In genomic region chr15:79909556-79910335, GRCh38 we compare ENCODE assay signal across 8 cellular contexts. TPM values are rescaled to one million over a fixed set of nuclear protein-coding genes. Genes with fewer than 3 reads are reported as not detected.
DNase-seq lines count a peak whose midpoint lies in the region; ATAC-seq, FAIRE-seq and TF ChIP-seq lines count a peak whose summit lies in the region.
"Not testable (repeated sequence)": the region's sequence is repeated elsewhere in the genome, so short reads cannot be mapped to it uniquely, and the experiment has no call there.

No MANE protein-coding gene starts in this region.

- DNase-seq in A549 (ENCODE audit: low read depth in 1 of 2, low spot score in 1 of 2): not testable (repeated sequence)
- DNase-seq in NAMALWA (ENCODE audit: low spot score): peak; percentile 87
- peak; percentile 38 to 63 for DNase-seq in memory B cell (ENCODE audit: low spot score in 2 of 2)

- POLR2A ChIA-PET in A549 (lab: Yijun Ruan, JAX): interaction anchor here (2.2 kb wide), 1 partner anchor 14 kb away, joined by 14 read pairs; no protein-coding TSS in a partner anchor

- peak overlapping the region; percentile 73 for H3K27ac Mint-ChIP-seq in memory B cell

- peak overlapping the region; percentile 65 for H3K4me3 Mint-ChIP-seq in memory B cell

- H3K27me3 Mint-ChIP-seq in memory B cell: not testable (repeated sequence)

- WGBS in A549 (ENCODE audit: missing lambda C conversion rate): 92% methylated on average over 4 of the region's 4 CpGs

- H3K4me1 Mint-ChIP-seq in memory B cell: not testable (repeated sequence)

- not testable (repeated sequence) for H3K79me2 ChIP-seq in SU-DHL-6 (ENCODE audit: insufficient read depth, low read length)

- not testable (repeated sequence) for TF ChIP-seq CTCF in A549 (IDR thresholded peaks at IDR 0.05); SU-DHL-6 (IDR thresholded peaks at IDR 0.05; ENCODE audit: insufficient read depth, low read length, poor library complexity, severe bottlenecking)

- CTCF ChIA-PET in A549 (lab: Yijun Ruan, JAX): interaction anchor here (0.8 to 2.2 kb wide), 4 partner anchors 14 to 263 kb away, joined by 3 to 6 read pairs (median 4); no protein-coding TSS in a partner anchor

- peaks cover 37% of the 10 kb centered on the region for H3K36me3 ChIP-seq in SU-DHL-6 (ENCODE audit: low read length)

- H3K36me3 Mint-ChIP-seq in memory B cell: peaks cover 16% of the 10 kb centered on the region

- not testable (repeated sequence) for TF ChIP-seq POLR2A in A549 (IDR thresholded peaks at IDR 0.05; ENCODE audit: low read length)

- H3K9me3 ChIP-seq in A549: peaks cover 13% of the 10 kb centered on the region
- peaks cover 20% of the 10 kb centered on the region; the same call in 1 of the 2 replicates for H3K9me3 ChIP-seq in SU-DHL-6 (ENCODE audit: insufficient read depth, low read length)

- not testable (repeated sequence) for H2AFZ ChIP-seq in SU-DHL-6 (ENCODE audit: low read depth, low read length, severe bottlenecking)

- not testable (repeated sequence) for H3K27me3 ChIP-seq in SU-DHL-6 (ENCODE audit: low read length)

- H3K4me3 ChIP-seq in A549; SU-DHL-6 (ENCODE audit: insufficient read depth, low read length, poor library complexity, severe bottlenecking): not testable (repeated sequence)

- H3K9ac ChIP-seq in SU-DHL-6 (ENCODE audit: low read length): not testable (repeated sequence)

- not testable (repeated sequence) for H3K4me2 ChIP-seq in A549
- peak overlapping the region; percentile 14 for H3K4me2 ChIP-seq in SU-DHL-6 (ENCODE audit: low read depth, low read length, poor library complexity, severe bottlenecking)

- not testable (repeated sequence) for H3K27ac ChIP-seq in A549
- H3K27ac ChIP-seq in SU-DHL-6 (ENCODE audit: low read depth, low read length): peak overlapping the region; percentile 13

- H3F3A ChIP-seq in SU-DHL-6 (ENCODE audit: insufficient read depth): peaks cover 13% of the 10 kb centered on the region; the same call in 1 of the 2 replicates

- H4K20me1 ChIP-seq in SU-DHL-6 (ENCODE audit: low read depth, low read length): not testable (repeated sequence)

- TF ChIP-seq RAD21 in A549 (conservative IDR thresholded peaks at IDR 0.05 in 1 of 2, IDR thresholded peaks at IDR 0.05 in 1 of 2): not testable (repeated sequence)

- FAIRE-seq in A549 (lab: Jason Lieb, UNC): peak; percentile 43

- TF ChIP-seq EP300 in A549 (IDR thresholded peaks at IDR 0.05): not testable (repeated sequence)

- not testable (repeated sequence) for H3K9me3 Mint-ChIP-seq in memory B cell

- ATAC-seq in A549: not testable (repeated sequence)
- ATAC-seq in GM18861 (IDR thresholded peaks at IDR 0.05; ENCODE audit: unreplicated experiment) (peak; percentile 75), GM21390 (IDR thresholded peaks at IDR 0.05; ENCODE audit: unreplicated experiment) (peak; percentile 67), HG02884 (IDR thresholded peaks at IDR 0.05; ENCODE audit: unreplicated experiment) (peak; percentile 42), HG03432 (IDR thresholded peaks at IDR 0.05; ENCODE audit: unreplicated experiment) (peak; percentile 60), memory B cell (ENCODE audit: low read depth) (peak; percentile 98)

- H3K4me1 ChIP-seq in A549: not testable (repeated sequence)

- H3K9me2 ChIP-seq in SU-DHL-6 (replicated peaks; ENCODE audit: insufficient read depth, low read length): not testable (repeated sequence)

TF ChIP-seq in A549, 52 proteins besides CTCF, POLR2A, EP300 and RAD21:
- peak; percentile 88 for TF ChIP-seq MAFK (IDR thresholded peaks at IDR 0.05; ENCODE audit: partially characterized antibody)

RNA-seq across cellular contexts. Expression of gene MTHFS, which starts 12.9 kb away (rescaled TPM):
- polyA plus RNA-seq in A549 (2011; rRNA removed): 125 and 158 TPM in 2 replicates
- polyA plus RNA-seq in A549 (2012; cell fraction: cytosol; rRNA removed): 135 and 141 TPM in 2 replicates
- polyA plus RNA-seq in A549 (2012; cell fraction: nucleus; rRNA removed): 41.1 and 54.7 TPM in 2 replicates
- polyA plus RNA-seq in A549 (2017; fragmentation: RNase III; extraction: RNeasy Plus Mini Kit Qiagen cat#74134 plus additional on column Dnase treatment): 102 to 115 TPM (median 107 TPM) in 3 replicates
- 17.6 and 19.3 TPM in 2 replicates for polyA minus RNA-seq in A549 (2011; rRNA and poly(A)+ RNA removed)
